8 cellular contexts compared by ENCODE assay signal in genomic region chr1:155002479-155003226, GRCh38. TPM values are rescaled to one million over a fixed set of nuclear protein-coding genes. Genes with fewer than 3 reads are reported as not detected.
A peak's percentile ranks its signal among the peaks of the same experiment; 100 is the strongest.
DNase-seq lines count a peak whose midpoint lies in the region; ATAC-seq and TF ChIP-seq lines count a peak whose summit lies in the region.

TSS of gene ZBTB7B (plus strand) at chr1:155002802. CDS start at chr1:155014661, 11,859 bp downstream.

- DNase-seq in AG09309 (ENCODE audit: low read depth): no peak
- peak in 1 of 2 experiments; percentile 64 for DNase-seq in PC-9
- no peak for DNase-seq in coronary artery (ENCODE audit: low spot score)
- DNase-seq in substantia nigra (lab: John Stamatoyannopoulos, UW): peak in 29 of 49 donors; percentile 34 to 87 (median 74)

- H3K4me1 ChIP-seq in PC-9 (replicated peaks; ENCODE audit: insufficient read depth): peaks cover 20% of the 10 kb centered on the region
- H3K4me1 ChIP-seq in liver (ENCODE audit: control insufficient read depth in 4 of 4, insufficient read depth in 4 of 4, low read length in 3 of 4): peaks cover 24 to 61% (median 51%) of the 10 kb centered on the region in 4 donors

- peak within 1 kb of the TSS; percentile 72 for H3K27ac ChIP-seq in PC-9
- peak within 1 kb of the TSS; percentile 93 to 98 for H3K27ac ChIP-seq in coronary artery
- H3K27ac ChIP-seq in liver (ENCODE audit: low read depth in 1 of 2, low read length in 2 of 2): peak within 1 kb of the TSS; percentile 97 to 99
- H3K27ac ChIP-seq in substantia nigra (ENCODE audit: low read depth, low read length, poor library complexity, severe bottlenecking): peak within 1 kb of the TSS; percentile 99

- no peaks in the 10 kb centered on the region; the same call in 1 of the 2 replicates for H4K20me1 ChIP-seq in PC-9 (ENCODE audit: insufficient read depth)

- peak within 1 kb of the TSS; percentile 88 for H3K4me3 ChIP-seq in AG09309 (ENCODE audit: control insufficient read depth, low read depth, low read length)
- peak within 1 kb of the TSS; percentile 100 for H3K4me3 ChIP-seq in PC-9
- peak within 1 kb of the TSS; percentile 94 for H3K4me3 ChIP-seq in coronary artery
- peak within 1 kb of the TSS; percentile 73 to 94 (median 91) for H3K4me3 ChIP-seq in liver (ENCODE audit: low read depth in 1 of 3, low read length in 3 of 3)

- WGBS in liver: under 1% methylated on average over 33 of the region's 34 CpGs

- BruUV-seq in PC-9 (replicated peaks; lab: Mats Ljungman, UMichigan): TSS peak; percentile 53

- H3K9ac ChIP-seq in liver (ENCODE audit: low read depth in 1 of 2, low read length in 2 of 2): peak within 1 kb of the TSS; percentile 89 to 96

- ATAC-seq in GM19328 (IDR thresholded peaks at IDR 0.05; ENCODE audit: unreplicated experiment): peak; percentile 4
- no peak for ATAC-seq in HG02870 (IDR thresholded peaks at IDR 0.05; ENCODE audit: unreplicated experiment)
- ATAC-seq in HG03025 (IDR thresholded peaks at IDR 0.05; ENCODE audit: low FRiP score, unreplicated experiment): no peak

- TF ChIP-seq RAD21 in liver (IDR thresholded peaks at IDR 0.05): no peak

- TF ChIP-seq CTCF in AG09309 (IDR thresholded peaks at IDR 0.05; ENCODE audit: control insufficient read depth, insufficient read depth, low read depth, low read length, missing control alignments) (no peak), PC-9 (conservative IDR thresholded peaks at IDR 0.05) (no peak), coronary artery (IDR thresholded peaks at IDR 0.05) (no peak), liver (IDR thresholded peaks at IDR 0.05; ENCODE audit: low read depth, low read length, missing input control) (no peak)

- no peaks in the 10 kb centered on the region for H3K9me2 ChIP-seq in PC-9 (ENCODE audit: insufficient read depth)

- peak within 1 kb of the TSS; percentile 91 for H3K4me2 ChIP-seq in PC-9

- no peaks in the 10 kb centered on the region for H3K36me3 ChIP-seq in PC-9 (ENCODE audit: low read depth)
- H3K36me3 ChIP-seq in liver (ENCODE audit: control insufficient read depth in 4 of 4, insufficient read depth in 3 of 4, low read depth in 1 of 4, low read length in 3 of 4): no peaks in the 10 kb centered on the region

- POLR2A ChIA-PET in PC-9 (lab: Charles Lee; ENCODE audit: unreplicated experiment): interaction anchor here (0.5 to 0.9 kb wide), 7 partner anchors 8 to 80 kb away, joined by 3 to 22 read pairs (median 7); partner anchors contain the start of genes FLAD1 and SHC1

- CTCF ChIA-PET in PC-9 (lab: Charles Lee): interaction anchor here (0.7 to 1.2 kb wide), 3 partner anchors 14 to 49 kb away, joined by 3 to 7 read pairs (median 4); partner anchors contain the start of gene ADAM15

- H3K9me3 ChIP-seq in PC-9 (ENCODE audit: insufficient read depth, low read depth): no peaks in the 10 kb centered on the region
- H3K9me3 ChIP-seq in liver (ENCODE audit: control insufficient read depth in 4 of 4, low read length in 3 of 4): no peaks in the 10 kb centered on the region

- peaks cover 58% of the 10 kb centered on the region for H3K79me2 ChIP-seq in PC-9 (ENCODE audit: low read depth)

- peak within 1 kb of the TSS; percentile 77 for H2AFZ ChIP-seq in PC-9

- peaks cover 16% of the 10 kb centered on the region for H3F3A ChIP-seq in PC-9 (ENCODE audit: insufficient read depth, low read depth)

- H3K27me3 ChIP-seq in PC-9 (ENCODE audit: insufficient read depth, low read depth): no peaks in the 10 kb centered on the region
- H3K27me3 ChIP-seq in liver (ENCODE audit: control insufficient read depth in 4 of 4, insufficient read depth in 4 of 4, low read length in 3 of 4): no peaks in the 10 kb centered on the region

- intact Hi-C loops in PC-9 (cut with micrococcal nuclease; ENCODE audit: unreplicated experiment): loop anchor here (1.0 to 5.0 kb wide), 3 partner anchors 15 to 82 kb away; partner anchors contain the start of gene PYGO2

TF ChIP-seq in liver, 16 proteins besides CTCF, POLR2A, EP300 and RAD21:
- TF ChIP-seq FOXA2 (IDR thresholded peaks at IDR 0.05) (no peak), REST (IDR thresholded peaks at IDR 0.05) (no peak), RXRA (IDR thresholded peaks at IDR 0.05) (no peak), TAF1 (conservative IDR thresholded peaks at IDR 0.05) (no peak), NR2F2 (IDR thresholded peaks at IDR 0.05) (no peak), SP1 (IDR thresholded peaks at IDR 0.05) (no peak)
- TF ChIP-seq, protein P1, sequence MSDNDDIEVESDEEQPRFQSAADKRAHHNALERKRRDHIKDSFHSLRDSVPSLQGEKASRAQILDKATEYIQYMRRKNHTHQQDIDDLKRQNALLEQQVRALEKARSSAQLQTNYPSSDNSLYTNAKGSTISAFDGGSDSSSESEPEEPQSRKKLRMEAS (IDR thresholded peaks at IDR 0.05): no peak

RNA-seq across cellular contexts. Expression of gene ZBTB7B, which starts in this region (rescaled TPM):
- total RNA-seq in PC-9 (2021) (38.6 and 44.1 TPM in 2 replicates), liver (10 to 100 TPM; 10.3 to 50.2 TPM)
- 10 to 100 TPM in 1 of 2 donors, 1 to 10 TPM in 1; 7.0 to 31.9 TPM for polyA plus RNA-seq in liver

Comparison
In these comparisons a context has a peak if more than half of its experiments do, and no peak if none do; other contexts are left out.
1. DNase-seq: peak in substantia nigra (29 of 49); none in AG09309 (single experiment) and coronary artery (single experiment).
2. Peak in every context shown above with its lines, with median percentiles within 50 percentile points of each other: H3K4me3 ChIP-seq and H3K27ac ChIP-seq.